In the genomic region with DNA sequence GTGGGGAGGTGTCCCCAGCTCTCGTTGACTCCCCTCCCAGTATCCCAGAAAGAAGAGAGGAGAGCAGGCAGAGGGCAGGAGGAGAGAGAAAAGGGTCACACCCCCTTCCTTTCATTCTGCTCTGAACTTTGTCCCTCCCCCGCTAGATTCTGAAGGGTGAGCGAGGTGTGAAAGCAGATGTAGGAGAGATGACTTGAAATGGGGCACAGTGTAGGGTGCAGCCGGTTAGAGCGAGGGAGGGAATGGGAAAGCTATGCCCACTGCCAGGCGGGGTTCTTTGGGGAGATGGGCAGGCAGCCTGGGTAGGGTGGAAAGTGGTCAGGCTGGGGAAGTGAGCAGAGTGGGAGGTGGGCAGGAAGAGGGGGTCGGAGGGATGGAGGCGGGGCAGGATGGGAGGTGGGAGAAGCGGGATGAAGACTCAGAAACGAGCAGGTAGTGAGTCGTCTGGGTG, we compare ENCODE assay signal across 12 cellular contexts. TPM values are rescaled to one million over a fixed set of nuclear protein-coding genes. Genes with fewer than 3 reads are reported as not detected.
DNase-seq lines count a peak whose midpoint lies in the region; ATAC-seq lines count a peak whose summit lies in the region.
"Had no signal": no experiment of that assay in that cellular context is flagged by ENCODE, and none has a peak within 500 bp of the region (broad histone marks: within the 10 kb centered on the region; RNA-seq: fewer than 3 reads in every experiment).

No MANE protein-coding gene starts in this region.

- H3K9me3 ChIP-seq in iPS-20b (ENCODE audit: insufficient read depth, low read depth, low read length) = no peaks in the 10 kb centered on the region

- H3K4me1 Mint-ChIP-seq in activated T-cell treated with anti-CD3 and anti-CD28 coated beads, Interleukin-2, amount 50 U/mL, for 72 hours (ENCODE audit: low read depth) = peaks cover 25% of the 10 kb centered on the region
- H3K4me1 Mint-ChIP-seq in activated T-helper 17 cell treated with anti-CD3 and anti-CD28 coated beads, Interleukin-2, amount 50 U/mL, for 72 hours = peaks cover 11% of the 10 kb centered on the region

- no peak overlapping the region for H3K27ac Mint-ChIP-seq in activated T-cell treated with anti-CD3 and anti-CD28 coated beads, Interleukin-2, amount 50 U/mL, for 72 hours
- H3K27ac Mint-ChIP-seq in activated T-helper 17 cell treated with anti-CD3 and anti-CD28 coated beads, Interleukin-2, amount 50 U/mL, for 72 hours = no peak overlapping the region
- H3K27ac Mint-ChIP-seq: HFFc6 had no signal

- H3K27ac ChIP-seq in iPS-20b (ENCODE audit: low read length) = no peak overlapping the region
- H3K27ac ChIP-seq: epithelial cell of prostate, RWPE1 had no signal

- H3K9me3 Mint-ChIP-seq in activated T-cell treated with anti-CD3 and anti-CD28 coated beads, Interleukin-2, amount 50 U/mL, for 72 hours = no peaks in the 10 kb centered on the region
- no peaks in the 10 kb centered on the region for H3K9me3 Mint-ChIP-seq in activated T-helper 17 cell treated with anti-CD3 and anti-CD28 coated beads, Interleukin-2, amount 50 U/mL, for 72 hours
- H3K9me3 Mint-ChIP-seq: HFFc6 had no signal

- H3K4me3 Mint-ChIP-seq in activated T-cell treated with anti-CD3 and anti-CD28 coated beads, Interleukin-2, amount 50 U/mL, for 72 hours = peak overlapping the region; percentile 56 to 86
- H3K4me3 Mint-ChIP-seq in activated T-helper 17 cell treated with anti-CD3 and anti-CD28 coated beads, Interleukin-2, amount 50 U/mL, for 72 hours = peak overlapping the region; percentile 65

- H3K4me1 ChIP-seq in iPS-20b (ENCODE audit: insufficient read depth, low read length) = peaks cover 3% of the 10 kb centered on the region; the same call in 1 of the 2 replicates

- DNase-seq in activated T-cell treated with anti-CD3 and anti-CD28 coated beads, Interleukin-2, amount 50 U/mL, for 72 hours = peak in 1 of 2 donors; percentile 29
- DNase-seq in activated T-cell treated with anti-CD3 and anti-CD28 coated beads for 4 hours (no peak), NOMO-1 treated with dmso at 0.1 percent for 144 hours (lab: John Stamatoyannopoulos, UW; ENCODE audit: unreplicated experiment) (no peak), NCI-H446 (lab: John Stamatoyannopoulos, UW) (no peak)
- DNase-seq in stimulated activated naive CD8-positive, alpha-beta T cell treated with anti-CD3 and anti-CD28 coated beads, Interleukin-15, Interleukin-2, amounts not matched to agents 100 U/mL and 50 U/mL, for 24 hours = no peak
- DNase-seq: HFFc6 had no signal

- H3K36me3 ChIP-seq in iPS-20b (ENCODE audit: insufficient read depth, low read depth, low read length) = no peaks in the 10 kb centered on the region

- peaks cover 94% of the 10 kb centered on the region for H3K27me3 ChIP-seq in iPS-20b (ENCODE audit: insufficient read depth, low read length)

- H3K9ac ChIP-seq in iPS-20b (ENCODE audit: low read depth, low read length) = no peak overlapping the region

- peak overlapping the region; percentile 83 for H3K4me3 ChIP-seq in iPS-20b (ENCODE audit: low read length)

- peak; percentile 53 to 62 for ATAC-seq in activated T-cell treated with anti-CD3 and anti-CD28 coated beads, Interleukin-2, amount 50 U/mL, for 72 hours (replicated peaks in 1 of 2)
- peak; percentile 64 for ATAC-seq in activated T-helper 17 cell treated with anti-CD3 and anti-CD28 coated beads, Interleukin-2, amount 50 U/mL, for 72 hours (replicated peaks)
- peak; percentile 41 for ATAC-seq in stimulated activated naive CD8-positive, alpha-beta T cell treated with anti-CD3 and anti-CD28 coated beads, Interleukin-15, Interleukin-2, amounts not matched to agents 100 U/mL and 50 U/mL, for 24 hours
- no peak for ATAC-seq in GM19328 (IDR thresholded peaks at IDR 0.05; ENCODE audit: unreplicated experiment)

- no peaks in the 10 kb centered on the region for H3K36me3 Mint-ChIP-seq in activated T-cell treated with anti-CD3 and anti-CD28 coated beads, Interleukin-2, amount 50 U/mL, for 72 hours (ENCODE audit: insufficient read depth in 2 of 2)
- no peaks in the 10 kb centered on the region for H3K36me3 Mint-ChIP-seq in activated T-helper 17 cell treated with anti-CD3 and anti-CD28 coated beads, Interleukin-2, amount 50 U/mL, for 72 hours (ENCODE audit: low read depth)

- peaks cover 21% of the 10 kb centered on the region for H3K27me3 Mint-ChIP-seq in activated T-cell treated with anti-CD3 and anti-CD28 coated beads, Interleukin-2, amount 50 U/mL, for 72 hours (ENCODE audit: low read depth)
- H3K27me3 Mint-ChIP-seq in activated T-helper 17 cell treated with anti-CD3 and anti-CD28 coated beads, Interleukin-2, amount 50 U/mL, for 72 hours = peaks cover 31% of the 10 kb centered on the region

RNA-seq across cellular contexts. Expression of a gene that starts 11.6 kb away (rescaled TPM):
- 10 to 100 TPM; 60.1 to 71.3 TPM for total RNA-seq in activated T-cell treated with anti-CD3 and anti-CD28 coated beads, Interleukin-2, amount 50 U/mL, for 72 hours
- 100 to 1,000 TPM in 1 of 2 donors, 10 to 100 TPM in 1; 29.6 to 118 TPM for total RNA-seq in activated T-helper 17 cell treated with anti-CD3 and anti-CD28 coated beads, Interleukin-2, amount 50 U/mL, for 72 hours

RNA-seq across cellular contexts. Expression of a gene that starts 12.9 kb away (rescaled TPM):
- not detected for total RNA-seq in activated T-cell treated with anti-CD3 and anti-CD28 coated beads, Interleukin-2, amount 50 U/mL, for 72 hours
- total RNA-seq in activated T-helper 17 cell treated with anti-CD3 and anti-CD28 coated beads, Interleukin-2, amount 50 U/mL, for 72 hours = not detected
- total RNA-seq: HFFc6, LHCN-M2 had no signal
